Comparison of ENCODE assay signal across 21 cellular contexts in genomic region chr7:29926761-29927160, GRCh38.
"Had no signal": no experiment of that assay in that cellular context is flagged by ENCODE, and none has a peak within 500 bp of the region (broad histone marks: within the 10 kb centered on the region; RNA-seq: fewer than 3 reads in every experiment).

No MANE protein-coding gene starts in this region.

- ATAC-seq: activated CD4-positive, CD25-positive, alpha-beta regulatory T cell treated with anti-CD3 and anti-CD28 coated beads, Interleukin-2, amount 50 U/mL, for 24 hours; activated CD8-positive, alpha-beta memory T cell treated with anti-CD3 and anti-CD28 coated beads, Interleukin-2, amount 10 ng/mL, durations not matched to agents 7 days and 5 days; activated CD8-positive, alpha-beta T cell treated with anti-CD3 and anti-CD28 coated beads for 36 hours; gastrocnemius medialis; left cardiac atrium; naive thymus-derived CD8-positive, alpha-beta T cell; psoas muscle; stimulated activated naive CD8-positive, alpha-beta T cell treated with anti-CD3 and anti-CD28 coated beads, Interleukin-15, Interleukin-2, amounts not matched to agents 100 U/mL and 50 U/mL, for 24 hours had no signal

- H3K9me3 ChIP-seq: esophagus muscularis mucosa, gastrocnemius medialis, ovary, psoas muscle, right atrium auricular region, transverse colon had no signal

- H3K36me3 ChIP-seq: gastrocnemius medialis, ovary, transverse colon had no signal

- DNase-seq: activated CD4-positive, alpha-beta T cell treated with anti-CD3 and anti-CD28 coated beads, Interleukin-2, amount 10 ng/mL, durations not matched to agents 24 days and 14 days; activated CD8-positive, alpha-beta memory T cell treated with anti-CD3 and anti-CD28 coated beads, Interleukin-2, amount 10 ng/mL, durations not matched to agents 7 days and 5 days; activated CD8-positive, alpha-beta T cell treated with anti-CD3 and anti-CD28 coated beads for 36 hours; activated effector memory CD4-positive, alpha-beta T cell treated with anti-CD3 and anti-CD28 coated beads, Interleukin-2, amount 50 U/mL, for 16 hours; activated T-cell treated with anti-CD3 and anti-CD28 coated beads for 4 hours; aorta; brain microvascular endothelial cell; central memory CD4-positive, alpha-beta T cell; gastrocnemius medialis; head of caudate nucleus; left cardiac atrium; mesendoderm; naive thymus-derived CD8-positive, alpha-beta T cell; ovary; psoas muscle; stimulated activated CD4-positive, alpha-beta T cell treated with anti-CD3 and anti-CD28 coated beads, Interleukin-4, amount 100 ng/mL, for 24 hours; stimulated activated naive CD8-positive, alpha-beta T cell treated with anti-CD3 and anti-CD28 coated beads, Interleukin-15, Interleukin-2, amounts not matched to agents 100 U/mL and 50 U/mL, for 24 hours; transverse colon had no signal

- H3K27ac ChIP-seq: brain microvascular endothelial cell, esophagus muscularis mucosa, gastrocnemius medialis, ovary, psoas muscle, right atrium auricular region, transverse colon had no signal

- H3K4me3 ChIP-seq: esophagus muscularis mucosa, gastrocnemius medialis, ovary, psoas muscle, right atrium auricular region, transverse colon had no signal

- H3K4me1 ChIP-seq: esophagus muscularis mucosa, gastrocnemius medialis, psoas muscle, right atrium auricular region, transverse colon had no signal
